Comparison of ENCODE assay signal across 8 cellular contexts in genomic region chr6:52263709-52264320, GRCh38. TPM values are rescaled to one million over a fixed set of nuclear protein-coding genes. Genes with fewer than 3 reads are reported as not detected.
DNase-seq lines count a peak whose midpoint lies in the region; ATAC-seq and TF ChIP-seq lines count a peak whose summit lies in the region.

No MANE protein-coding gene starts in this region.

- TF ChIP-seq CTCF in epithelial cell of esophagus (IDR thresholded peaks at IDR 0.05; ENCODE audit: insufficient read depth, low read depth, low read length, missing control alignments), result peak; percentile 99
- peak; percentile 93 to 97 (median 93) for TF ChIP-seq CTCF in nephron (IDR thresholded peaks at IDR 0.05; ENCODE audit: unreplicated experiment in 3 of 3)

- DNase-seq in AML-193 (lab: John Stamatoyannopoulos, UW), result peak; percentile 69 to 71
- DNase-seq in NCI-H82 treated with DMSO at 0.1 percent for 48 hours (lab: John Stamatoyannopoulos, UW; ENCODE audit: unreplicated experiment), result peak; percentile 24
- peak; percentile 81 for DNase-seq in activated CD8-positive, alpha-beta memory T cell treated with anti-CD3 and anti-CD28 coated beads, Interleukin-2, amount 10 ng/mL, durations not matched to agents 7 days and 5 days
- DNase-seq in epithelial cell of esophagus (ENCODE audit: low read depth), result peak; percentile 64
- DNase-seq in stimulated activated naive CD8-positive, alpha-beta T cell treated with anti-CD3 and anti-CD28 coated beads, Interleukin-15, Interleukin-2, amounts not matched to agents 100 U/mL and 50 U/mL, for 24 hours, result peak; percentile 68

- H3K9me3 Mint-ChIP-seq in activated CD8-positive, alpha-beta memory T cell treated with anti-CD3 and anti-CD28 coated beads, Interleukin-2, amount 10 ng/mL, durations not matched to agents 7 days and 5 days (ENCODE audit: low read depth), result no peaks in the 10 kb centered on the region
- no peaks in the 10 kb centered on the region for H3K9me3 Mint-ChIP-seq in nephron

- no peak overlapping the region for H3K4me3 Mint-ChIP-seq in activated CD8-positive, alpha-beta memory T cell treated with anti-CD3 and anti-CD28 coated beads, Interleukin-2, amount 10 ng/mL, durations not matched to agents 7 days and 5 days
- no peak overlapping the region for H3K4me3 Mint-ChIP-seq in nephron

- H3K27me3 Mint-ChIP-seq in activated CD8-positive, alpha-beta memory T cell treated with anti-CD3 and anti-CD28 coated beads, Interleukin-2, amount 10 ng/mL, durations not matched to agents 7 days and 5 days, result no peaks in the 10 kb centered on the region
- H3K27me3 Mint-ChIP-seq in nephron (ENCODE audit: low read depth), result no peaks in the 10 kb centered on the region

- CTCF ChIA-PET in activated CD8-positive, alpha-beta memory T cell treated with anti-CD3 and anti-CD28 coated beads, Interleukin-2, amount 10 ng/mL, durations not matched to agents 7 days and 5 days (lab: Charles Lee), result interaction anchor here (0.6 to 7.3 kb wide), 32 partner anchors 8 to 378 kb away, joined by 3 to 53 read pairs (median 4); partner anchors contain the start of genes MCM3 and PAQR8

- H3K4me1 Mint-ChIP-seq in activated CD8-positive, alpha-beta memory T cell treated with anti-CD3 and anti-CD28 coated beads, Interleukin-2, amount 10 ng/mL, durations not matched to agents 7 days and 5 days, result peaks cover 12% of the 10 kb centered on the region
- no peaks in the 10 kb centered on the region for H3K4me1 Mint-ChIP-seq in nephron

- H3K27ac Mint-ChIP-seq in activated CD8-positive, alpha-beta memory T cell treated with anti-CD3 and anti-CD28 coated beads, Interleukin-2, amount 10 ng/mL, durations not matched to agents 7 days and 5 days, result peak overlapping the region; percentile 7
- peak overlapping the region in 2 of 3 experiments; percentile 13 to 23 for H3K27ac Mint-ChIP-seq in nephron

- peaks cover 70% of the 10 kb centered on the region for H3K36me3 Mint-ChIP-seq in activated CD8-positive, alpha-beta memory T cell treated with anti-CD3 and anti-CD28 coated beads, Interleukin-2, amount 10 ng/mL, durations not matched to agents 7 days and 5 days
- H3K36me3 Mint-ChIP-seq in nephron (ENCODE audit: low read depth), result peaks cover 60% of the 10 kb centered on the region

- ATAC-seq in GM18858 (IDR thresholded peaks at IDR 0.05; ENCODE audit: unreplicated experiment), result peak; percentile 81
- ATAC-seq in HG03159 (IDR thresholded peaks at IDR 0.05; ENCODE audit: unreplicated experiment), result peak; percentile 82
- peak; percentile 73 for ATAC-seq in activated CD8-positive, alpha-beta memory T cell treated with anti-CD3 and anti-CD28 coated beads, Interleukin-2, amount 10 ng/mL, durations not matched to agents 7 days and 5 days
- ATAC-seq in stimulated activated naive CD8-positive, alpha-beta T cell treated with anti-CD3 and anti-CD28 coated beads, Interleukin-15, Interleukin-2, amounts not matched to agents 100 U/mL and 50 U/mL, for 24 hours, result peak; percentile 64

- no peak overlapping the region for H3K4me3 ChIP-seq in epithelial cell of esophagus (ENCODE audit: low read length)

RNA-seq across cellular contexts. Expression of gene IL17F, which starts 19.5 kb away (rescaled TPM):
- total RNA-seq in activated CD8-positive, alpha-beta memory T cell treated with anti-CD3 and anti-CD28 coated beads, Interleukin-2, amount 10 ng/mL, durations not matched to agents 7 days and 5 days, result not detected

RNA-seq across cellular contexts. Expression of gene MCM3, which starts 20.7 kb away (rescaled TPM):
- total RNA-seq in activated CD8-positive, alpha-beta memory T cell treated with anti-CD3 and anti-CD28 coated beads, Interleukin-2, amount 10 ng/mL, durations not matched to agents 7 days and 5 days, result 100 to 1,000 TPM; 248 to 262 TPM

Comparison
In these comparisons a context has a peak if more than half of its experiments do, and no peak if none do; other contexts are left out.
1. DNase-seq: peak in every context shown above with its lines; median percentile 81 in activated CD8-positive, alpha-beta memory T cell treated with anti-CD3 and anti-CD28 coated beads, Interleukin-2, amount 10 ng/mL, durations not matched to agents 7 days and 5 days; 70 in AML-193; 68 in stimulated activated naive CD8-positive, alpha-beta T cell treated with anti-CD3 and anti-CD28 coated beads, Interleukin-15, Interleukin-2, amounts not matched to agents 100 U/mL and 50 U/mL, for 24 hours; 64 in epithelial cell of esophagus; 24 in NCI-H82 treated with DMSO at 0.1 percent for 48 hours.